31 cellular contexts compared by ENCODE assay signal in the genomic region with DNA sequence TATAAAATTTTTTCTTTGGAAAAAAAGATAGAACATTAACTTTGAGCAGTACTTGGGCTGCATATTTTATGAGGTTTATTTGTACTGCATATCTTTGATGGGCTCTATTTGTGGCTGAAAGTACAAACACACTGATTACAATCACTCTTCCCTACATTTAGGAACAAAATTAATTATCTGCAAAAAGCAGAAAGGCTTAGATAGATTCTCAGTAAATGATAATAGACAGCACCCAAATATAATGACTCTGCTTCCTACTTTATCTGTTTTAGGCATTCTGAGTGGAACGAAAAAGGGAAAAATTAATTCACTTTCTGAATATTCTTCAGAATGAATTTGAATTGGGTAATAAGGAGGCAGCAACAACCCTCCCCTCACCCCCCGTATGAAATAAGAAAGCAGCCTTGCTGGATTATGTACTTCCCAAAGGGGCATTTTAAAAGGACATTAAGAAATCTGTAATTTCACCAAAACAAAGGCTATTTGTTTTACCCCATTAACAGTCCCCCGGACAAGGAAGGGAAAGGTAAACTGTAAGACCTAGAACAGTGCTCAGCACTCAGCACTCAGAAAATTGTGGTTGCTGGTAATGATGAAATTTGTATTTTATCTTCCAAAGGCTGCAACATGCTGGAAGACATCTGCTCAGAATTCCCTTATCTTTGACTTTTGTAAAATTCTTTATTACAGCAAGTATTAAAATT.
"Had no signal": no experiment of that assay in that cellular context is flagged by ENCODE, and none has a peak within 500 bp of the region (broad histone marks: within the 10 kb centered on the region; RNA-seq: fewer than 3 reads in every experiment).

No MANE protein-coding gene starts in this region.

- ATAC-seq: activated CD4-positive, alpha-beta T cell treated with anti-CD3 and anti-CD28 coated beads for 36 hours; activated CD4-positive, CD25-positive, alpha-beta regulatory T cell treated with anti-CD3 and anti-CD28 coated beads, Interleukin-2, amount 50 U/mL, for 24 hours; activated CD8-positive, alpha-beta T cell treated with anti-CD3 and anti-CD28 coated beads, Interleukin-2, amount 10 ng/mL, durations not matched to agents 7 days and 5 days; body of pancreas; PC-3; WTC11 had no signal

- H3K36me3 ChIP-seq: adrenal gland, Peyer's patch had no signal

- H3K9me3 ChIP-seq: adrenal gland, body of pancreas, Peyer's patch had no signal

- H3K27ac ChIP-seq: adrenal gland, body of pancreas, Peyer's patch had no signal

- H3K4me1 ChIP-seq: adrenal gland, body of pancreas, Peyer's patch had no signal

- H3K4me3 ChIP-seq: adrenal gland, body of pancreas, Peyer's patch had no signal

- H3K27me3 ChIP-seq: body of pancreas, Peyer's patch had no signal

- FAIRE-seq: bronchial epithelial cell, TTC549 had no signal

- DNase-seq: activated CD4-positive, alpha-beta T cell treated with anti-CD3 and anti-CD28 coated beads for 36 hours; activated CD4-positive, alpha-beta T cell treated with anti-CD3 and anti-CD28 coated beads, Interleukin-2, amount 10 ng/mL, durations not matched to agents 7 days and 5 days; activated CD4-positive, alpha-beta T cell treated with anti-CD3 and anti-CD28 coated beads, Interleukin-2, amount 50 U/mL, for 48 hours; activated CD8-positive, alpha-beta T cell treated with anti-CD3 and anti-CD28 coated beads, Interleukin-2, amount 10 ng/mL, durations not matched to agents 7 days and 5 days; activated gamma-delta T cell; activated naive CD4-positive, alpha-beta T cell treated with Interleukin-2 at 50 U/mL for 16 hours; activated naive CD8-positive, alpha-beta T cell treated with anti-CD3 and anti-CD28 coated beads, Interleukin-2, amount 10 ng/mL, durations not matched to agents 7 days and 5 days; activated T-cell treated with anti-CD3 and anti-CD28 coated beads, Interleukin-2, amount 50 U/mL, for 24 hours; adrenal gland; body of pancreas; caudate nucleus; cerebellar nuclear complex; KG1; MM.1S; MV-4-11; NCI-H1092; NCI-H1436 treated with DMSO at 0.1 percent for 48 hours; NCI-H1694 treated with DMSO at 0.1 percent for 48 hours; NCI-H2029; NCI-H2171; NCI-H510A; NCI-H526; NCI-H748 treated with DMSO at 0.1 percent for 48 hours; NK-92 treated with Interleukin-12 subunit alpha and Interleukin-12 subunit beta, amount 100 ng/mL, for 24 hours; PC-3; Peyer's patch; RPMI8226 had no signal
